Comparison of ENCODE assay signal across 8 cellular contexts in genomic region chr18:13375302-13376255, GRCh38.
A peak's percentile ranks its signal among the peaks of the same experiment; 100 is the strongest.
DNase-seq lines count a peak whose midpoint lies in the region; ATAC-seq and TF ChIP-seq lines count a peak whose summit lies in the region.

No MANE protein-coding gene starts in this region.

- no peak for TF ChIP-seq CTCF in hepatocyte (IDR thresholded peaks at IDR 0.05; ENCODE audit: poor library complexity)

- no peaks in the 10 kb centered on the region for H3K4me1 ChIP-seq in hepatocyte (ENCODE audit: insufficient read depth)

- no peak overlapping the region for H3K4me3 ChIP-seq in hepatocyte

- no peaks in the 10 kb centered on the region for H4K20me1 ChIP-seq in hepatocyte (ENCODE audit: insufficient read depth, poor library complexity, severe bottlenecking)

- H3K27ac ChIP-seq in adipose tissue (ENCODE audit: low read depth, low read length): peak overlapping the region; percentile 71
- no peak overlapping the region for H3K27ac ChIP-seq in hepatocyte

- DNase-seq in SW480 (ENCODE audit: low spot score): peak; percentile 80
- peak; percentile 57 for DNase-seq in hepatocyte (ENCODE audit: low spot score)
- peak; percentile 77 to 79 for DNase-seq in stimulated activated CD4-positive, alpha-beta T cell treated with anti-CD3 and anti-CD28 coated beads, Interleukin-2, amount 100 ng/mL, for 24 hours
- DNase-seq in NCI-H1930 (lab: John Stamatoyannopoulos, UW): no peak
- DNase-seq in NCI-H1105 (lab: John Stamatoyannopoulos, UW): no peak

- no peaks in the 10 kb centered on the region for H3K9me3 ChIP-seq in hepatocyte (ENCODE audit: low read depth)

- ATAC-seq in GM18519 (IDR thresholded peaks at IDR 0.05; ENCODE audit: low FRiP score, unreplicated experiment): peak; percentile 79
- ATAC-seq in HG02885 (IDR thresholded peaks at IDR 0.05; ENCODE audit: poor library complexity, unreplicated experiment): peak; percentile 92

- no peak overlapping the region for H2AFZ ChIP-seq in hepatocyte

- no peaks in the 10 kb centered on the region for H3K27me3 ChIP-seq in hepatocyte

- no peaks in the 10 kb centered on the region for H3K36me3 ChIP-seq in hepatocyte (replicated peaks; ENCODE audit: insufficient read depth, low read depth)

- H3K79me2 ChIP-seq in hepatocyte: no peaks in the 10 kb centered on the region

- no peaks in the 10 kb centered on the region for H3K9me2 ChIP-seq in hepatocyte (replicated peaks; ENCODE audit: insufficient read depth)

- 68 to 77% (median 72%) methylated on average over 19 of the region's 19 CpGs for WGBS in adipose tissue, 3 donors
- 86% methylated on average over 19 of the region's 19 CpGs for WGBS in hepatocyte (ENCODE audit: low lambda C conversion rate, missing lambda C conversion rate)

- H3K4me2 ChIP-seq in hepatocyte: no peak overlapping the region

Comparison
In these comparisons a context has a peak if more than half of its experiments do, and no peak if none do; other contexts are left out.
1. DNase-seq: peak in SW480 (single experiment), hepatocyte (single experiment) and stimulated activated CD4-positive, alpha-beta T cell treated with anti-CD3 and anti-CD28 coated beads, Interleukin-2, amount 100 ng/mL, for 24 hours (2 of 2); none in NCI-H1930 (0 of 2) and NCI-H1105 (single experiment).